Comparison of ENCODE assay signal across 8 cellular contexts in genomic region chr3:5774337-5774736, GRCh38.
"Had no signal": no experiment of that assay in that cellular context is flagged by ENCODE, and none has a peak within 500 bp of the region (broad histone marks: within the 10 kb centered on the region; RNA-seq: fewer than 3 reads in every experiment).

No MANE protein-coding gene starts in this region.

- H3K9me3 ChIP-seq: HAP-1 had no signal

- DNase-seq: GM23248, GOT3, H7, KG1 had no signal

- H3K27ac ChIP-seq: GM23248, HL-60 had no signal

- H3K36me3 ChIP-seq: HAP-1 had no signal

- H3K4me1 ChIP-seq: HAP-1 had no signal

- ATAC-seq: HCT116, HepG2 had no signal

- H3K4me3 ChIP-seq: GM23248, HAP-1 had no signal
